ENCODE assay signal across 19 cellular contexts in the genomic region with DNA sequence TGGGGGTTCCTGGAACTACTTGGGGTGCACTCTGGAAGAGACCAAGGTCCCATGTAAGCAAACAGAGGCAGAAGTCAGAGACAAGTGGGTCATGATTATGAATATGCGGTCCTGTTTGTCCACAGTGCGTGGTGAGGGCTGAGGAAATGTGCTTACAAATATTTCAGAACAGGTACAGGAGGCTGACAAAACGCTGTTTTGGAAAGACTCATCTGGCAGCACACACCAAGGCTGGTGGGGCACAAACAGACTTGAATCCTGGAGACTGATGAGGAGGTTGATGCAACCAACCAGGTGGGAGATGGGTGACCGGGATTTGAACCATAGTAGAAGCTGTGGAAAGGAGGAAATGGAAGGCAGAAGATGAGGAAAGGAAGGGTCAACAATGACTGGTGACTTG.
DNase-seq lines count a peak whose midpoint lies in the region; ATAC-seq and TF ChIP-seq lines count a peak whose summit lies in the region.
"Had no signal": no experiment of that assay in that cellular context is flagged by ENCODE, and none has a peak within 500 bp of the region (broad histone marks: within the 10 kb centered on the region; RNA-seq: fewer than 3 reads in every experiment).

No MANE protein-coding gene starts in this region.

- H3K79me2 ChIP-seq in parathyroid adenoma, result no peaks in the 10 kb centered on the region

- peak overlapping the region; percentile 14 to 77 (median 62); a peak in 21 of 22 replicates for H3K4me2 ChIP-seq in BLaER1 treated with 17β-estradiol and CSF1 and Interleukin-3, amounts not matched to agents 10 nM and 100 nM
- H3K4me2 ChIP-seq in parathyroid adenoma (ENCODE audit: low read length), result no peak overlapping the region
- H3K4me2 ChIP-seq: GM23338 had no signal

- peak overlapping the region; percentile 11 for H2AFZ ChIP-seq in parathyroid adenoma

- H3K36me3 ChIP-seq in BLaER1 treated with 17β-estradiol and CSF1 and Interleukin-3, amounts not matched to agents 10 nM and 100 nM, result no peaks in the 10 kb centered on the region
- H3K36me3 ChIP-seq in SJCRH30 (no peaks in the 10 kb centered on the region), endodermal cell (ENCODE audit: control insufficient read depth, insufficient read depth, low read length) (no peaks in the 10 kb centered on the region), parathyroid adenoma (ENCODE audit: control insufficient read depth, insufficient read depth, low read length) (no peaks in the 10 kb centered on the region)
- H3K36me3 ChIP-seq: thyroid gland had no signal

- no peaks in the 10 kb centered on the region for H3K9me3 Mint-ChIP-seq in endodermal cell
- H3K9me3 Mint-ChIP-seq: activated naive CD8-positive, alpha-beta T cell treated with anti-CD3 and anti-CD28 coated beads, Interleukin-2, amount 10 ng/mL, durations not matched to agents 7 days and 5 days; activated T-helper 1 cell treated with anti-CD3 and anti-CD28 coated beads, Interleukin-12 subunit alpha, Interleukin-12 subunit beta, Interleukin-2, Interleukin-4 antibody, amounts not matched to agents 30 ng/mL and 10 ng/mL and 1 ng/mL, durations not matched to agents 14 hours and 24 hours and 36 hours; GM23338; natural killer cell had no signal

- 87 to 96% methylated on average over 4 of the region's 4 CpGs for WGBS in endodermal cell (ENCODE audit: insufficient coverage in 1 of 2, insufficient read length in 1 of 2), 2 experiments

- no peak overlapping the region for H3K9ac ChIP-seq in BLaER1 treated with 17β-estradiol and CSF1 and Interleukin-3, amounts not matched to agents 10 nM and 100 nM
- no peak overlapping the region for H3K9ac ChIP-seq in endodermal cell (ENCODE audit: extremely low read depth, low read length, poor library complexity, severe bottlenecking)
- H3K9ac ChIP-seq in parathyroid adenoma, result no peak overlapping the region

- ATAC-seq in GM21390 (IDR thresholded peaks at IDR 0.05; ENCODE audit: unreplicated experiment), result no peak
- ATAC-seq: natural killer cell had no signal

- H3K4me3 Mint-ChIP-seq in endodermal cell, result no peak overlapping the region
- H3K4me3 Mint-ChIP-seq: activated naive CD8-positive, alpha-beta T cell treated with anti-CD3 and anti-CD28 coated beads, Interleukin-2, amount 10 ng/mL, durations not matched to agents 7 days and 5 days; activated T-helper 1 cell treated with anti-CD3 and anti-CD28 coated beads, Interleukin-12 subunit alpha, Interleukin-12 subunit beta, Interleukin-2, Interleukin-4 antibody, amounts not matched to agents 30 ng/mL and 10 ng/mL and 1 ng/mL, durations not matched to agents 14 hours and 24 hours and 36 hours; GM23338; natural killer cell had no signal

- H4K20me1 ChIP-seq in BLaER1 treated with 17β-estradiol and CSF1 and Interleukin-3, amounts not matched to agents 10 nM and 100 nM, result no peaks in the 10 kb centered on the region

- H3K9me3 ChIP-seq in BLaER1 treated with 17β-estradiol and CSF1 and Interleukin-3, amounts not matched to agents 10 nM and 100 nM (replicated peaks in 1 of 11), result 0 out of 22 replicates have a peak, but pooled peaks cover 0 to 5% (median 0%) of the 10 kb centered on the region in 11 experiments
- H3K9me3 ChIP-seq in SJCRH30 (replicated peaks) (no peaks in the 10 kb centered on the region), endodermal cell (ENCODE audit: control insufficient read depth, low read length) (no peaks in the 10 kb centered on the region), parathyroid adenoma (ENCODE audit: control insufficient read depth, low read length) (no peaks in the 10 kb centered on the region)
- H3K9me3 ChIP-seq: thyroid gland had no signal

- no peaks in the 10 kb centered on the region for H3K36me3 Mint-ChIP-seq in endodermal cell (ENCODE audit: low read depth)
- H3K36me3 Mint-ChIP-seq: activated naive CD8-positive, alpha-beta T cell treated with anti-CD3 and anti-CD28 coated beads, Interleukin-2, amount 10 ng/mL, durations not matched to agents 7 days and 5 days; natural killer cell had no signal

- H3K4me1 Mint-ChIP-seq in endodermal cell, result peaks cover 21% of the 10 kb centered on the region

- peak overlapping the region; percentile 5 for H3K27ac Mint-ChIP-seq in endodermal cell
- H3K27ac Mint-ChIP-seq: activated naive CD8-positive, alpha-beta T cell treated with anti-CD3 and anti-CD28 coated beads, Interleukin-2, amount 10 ng/mL, durations not matched to agents 7 days and 5 days; activated T-helper 1 cell treated with anti-CD3 and anti-CD28 coated beads, Interleukin-12 subunit alpha, Interleukin-12 subunit beta, Interleukin-2, Interleukin-4 antibody, amounts not matched to agents 30 ng/mL and 10 ng/mL and 1 ng/mL, durations not matched to agents 14 hours and 24 hours and 36 hours; GM23338 had no signal

- no peak for DNase-seq in SJCRH30
- DNase-seq in endodermal cell, result peak; percentile 29
- no peak for DNase-seq in cerebellum (ENCODE audit: low spot score)
- no peak for DNase-seq in T-helper 1 cell
- no peak for DNase-seq in DMS114 treated with DMSO at 0.1 percent for 48 hours (lab: John Stamatoyannopoulos, UW; ENCODE audit: unreplicated experiment)
- DNase-seq: activated naive CD8-positive, alpha-beta T cell treated with anti-CD3 and anti-CD28 coated beads, Interleukin-2, amount 10 ng/mL, durations not matched to agents 7 days and 5 days; effector CD4-positive, alpha-beta T cell; mesendoderm; natural killer cell; NCI-H1694 treated with DMSO at 0.1 percent for 48 hours; NCI-H446 treated with DMSO at 0.1 percent for 48 hours; SHP77; stimulated activated CD4-positive, alpha-beta T cell treated with anti-CD3 and anti-CD28 coated beads, Interleukin-12 subunit alpha, Interleukin-12 subunit beta, amount 100 ng/mL, for 4 hours; thyroid gland had no signal

- H3K27me3 Mint-ChIP-seq in endodermal cell (ENCODE audit: insufficient read depth), result peaks cover 18% of the 10 kb centered on the region

- peaks cover 21 to 35% (median 28%) of the 10 kb centered on the region in 10 experiments for H3K4me1 ChIP-seq in BLaER1 treated with 17β-estradiol and CSF1 and Interleukin-3, amounts not matched to agents 10 nM and 100 nM
- H3K4me1 ChIP-seq in SJCRH30, result peaks cover 45% of the 10 kb centered on the region
- H3K4me1 ChIP-seq in endodermal cell (ENCODE audit: control insufficient read depth, insufficient read depth, low read length), result peaks cover 16% of the 10 kb centered on the region
- H3K4me1 ChIP-seq in parathyroid adenoma, result peaks cover 30% of the 10 kb centered on the region

- no peak overlapping the region for H3K4me3 ChIP-seq in BLaER1 treated with 17β-estradiol and CSF1 and Interleukin-3, amounts not matched to agents 10 nM and 100 nM
- H3K4me3 ChIP-seq in SJCRH30 (no peak overlapping the region), endodermal cell (ENCODE audit: low read length) (no peak overlapping the region), parathyroid adenoma (ENCODE audit: low read depth, low read length) (no peak overlapping the region)
- H3K4me3 ChIP-seq: GM23338, thyroid gland had no signal

- TF ChIP-seq CTCF in endodermal cell (conservative IDR thresholded peaks at IDR 0.05), result no peak
- no peak for TF ChIP-seq CTCF in parathyroid adenoma (IDR thresholded peaks at IDR 0.05)

- H3K27ac ChIP-seq in BLaER1 treated with 17β-estradiol and CSF1 and Interleukin-3, amounts not matched to agents 10 nM and 100 nM, result peak overlapping the region in 1 of 11 experiments; percentile 18; a peak in 1 of 22 replicates
- H3K27ac ChIP-seq in SJCRH30 (peak overlapping the region; percentile 5; the same call in 1 of the 2 replicates), endodermal cell (ENCODE audit: low read depth, low read length) (no peak overlapping the region), parathyroid adenoma (no peak overlapping the region)
- H3K27ac ChIP-seq: thyroid gland had no signal

- H3K27me3 ChIP-seq in BLaER1 treated with 17β-estradiol and CSF1 and Interleukin-3, amounts not matched to agents 10 nM and 100 nM, result no peaks in the 10 kb centered on the region
- H3K27me3 ChIP-seq in SJCRH30 (no peaks in the 10 kb centered on the region), endodermal cell (ENCODE audit: control insufficient read depth, insufficient read depth, low read length, poor library complexity, severe bottlenecking) (no peaks in the 10 kb centered on the region), parathyroid adenoma (ENCODE audit: control insufficient read depth, insufficient read depth, low read length) (no peaks in the 10 kb centered on the region)
- H3K27me3 ChIP-seq: thyroid gland had no signal
